In genomic region chr6:157732416-157733161, GRCh38 we compare ENCODE assay signal across 1 cellular context.
A peak's percentile ranks its signal among the peaks of the same experiment; 100 is the strongest.
TF ChIP-seq lines count a peak whose summit lies in the region.

No MANE protein-coding gene starts in this region.

TF ChIP-seq in HepG2, 621 proteins besides CTCF, POLR2A, EP300 and RAD21 (continued from another document and continues in another):
- TF ChIP-seq ZNF562 (CRISPR knock-in tag; IDR thresholded peaks at IDR 0.05; ENCODE audit: borderline replicate concordance) (no peak), MYNN (CRISPR knock-in tag; IDR thresholded peaks at IDR 0.05; ENCODE audit: low read depth) (0 out of 2 replicates have a peak, but pooled peaks have one; percentile 46), ZNF30 (CRISPR knock-in tag; IDR thresholded peaks at IDR 0.05) (no peak), MXD3 (CRISPR knock-in tag; IDR thresholded peaks at IDR 0.05) (no peak), SNAPC5 (CRISPR knock-in tag; IDR thresholded peaks at IDR 0.05; ENCODE audit: borderline replicate concordance) (no peak), HDAC1 (CRISPR knock-in tag; IDR thresholded peaks at IDR 0.05) (peak; percentile 36), CENPX (CRISPR knock-in tag; IDR thresholded peaks at IDR 0.05) (no peak), SRSF4 (IDR thresholded peaks at IDR 0.05; ENCODE audit: low read depth, low read length, poor library complexity, severe bottlenecking) (no peak), ZNF569 (CRISPR knock-in tag; IDR thresholded peaks at IDR 0.05; ENCODE audit: borderline replicate concordance) (0 out of 2 replicates have a peak, but pooled peaks have one; percentile 45), YEATS4 (CRISPR knock-in tag; IDR thresholded peaks at IDR 0.05; ENCODE audit: borderline replicate concordance) (no peak), CREM (IDR thresholded peaks at IDR 0.05) (0 out of 2 replicates have a peak, but pooled peaks have one; percentile 20), CREM (CRISPR knock-in tag; IDR thresholded peaks at IDR 0.05) (no peak), ZNF724P (CRISPR knock-in tag; IDR thresholded peaks at IDR 0.05; ENCODE audit: borderline replicate concordance) (0 out of 2 replicates have a peak, but pooled peaks have one; percentile 41), ZNF567 (CRISPR knock-in tag; IDR thresholded peaks at IDR 0.05; ENCODE audit: borderline replicate concordance) (no peak), ZNF720 (CRISPR knock-in tag; IDR thresholded peaks at IDR 0.05) (no peak), ZNF234 (CRISPR knock-in tag; conservative IDR thresholded peaks at IDR 0.05) (no peak), ZBTB43 (CRISPR knock-in tag; conservative IDR thresholded peaks at IDR 0.05) (no peak), SNAPC2 (CRISPR knock-in tag; IDR thresholded peaks at IDR 0.05) (0 out of 2 replicates have a peak, but pooled peaks have one; percentile 58), MED8 (CRISPR knock-in tag; IDR thresholded peaks at IDR 0.05; ENCODE audit: insufficient replicate concordance) (no peak), SOX13 (IDR thresholded peaks at IDR 0.05) (no peak), SOX13 (CRISPR knock-in tag; conservative IDR thresholded peaks at IDR 0.05 in 1 of 2, IDR thresholded peaks at IDR 0.05 in 1 of 2) (peak in 1 of 2 experiments; percentile 89; a peak in 2 of 4 replicates), ARID3A (IDR thresholded peaks at IDR 0.05; ENCODE audit: low read depth, low read length) (peak; percentile 53), ATF4 (CRISPR knock-in tag; IDR thresholded peaks at IDR 0.05) (peak in 1 of 2 experiments; percentile 51; a peak in 1 of 4 replicates)
- TF ChIP-seq, protein P1, sequence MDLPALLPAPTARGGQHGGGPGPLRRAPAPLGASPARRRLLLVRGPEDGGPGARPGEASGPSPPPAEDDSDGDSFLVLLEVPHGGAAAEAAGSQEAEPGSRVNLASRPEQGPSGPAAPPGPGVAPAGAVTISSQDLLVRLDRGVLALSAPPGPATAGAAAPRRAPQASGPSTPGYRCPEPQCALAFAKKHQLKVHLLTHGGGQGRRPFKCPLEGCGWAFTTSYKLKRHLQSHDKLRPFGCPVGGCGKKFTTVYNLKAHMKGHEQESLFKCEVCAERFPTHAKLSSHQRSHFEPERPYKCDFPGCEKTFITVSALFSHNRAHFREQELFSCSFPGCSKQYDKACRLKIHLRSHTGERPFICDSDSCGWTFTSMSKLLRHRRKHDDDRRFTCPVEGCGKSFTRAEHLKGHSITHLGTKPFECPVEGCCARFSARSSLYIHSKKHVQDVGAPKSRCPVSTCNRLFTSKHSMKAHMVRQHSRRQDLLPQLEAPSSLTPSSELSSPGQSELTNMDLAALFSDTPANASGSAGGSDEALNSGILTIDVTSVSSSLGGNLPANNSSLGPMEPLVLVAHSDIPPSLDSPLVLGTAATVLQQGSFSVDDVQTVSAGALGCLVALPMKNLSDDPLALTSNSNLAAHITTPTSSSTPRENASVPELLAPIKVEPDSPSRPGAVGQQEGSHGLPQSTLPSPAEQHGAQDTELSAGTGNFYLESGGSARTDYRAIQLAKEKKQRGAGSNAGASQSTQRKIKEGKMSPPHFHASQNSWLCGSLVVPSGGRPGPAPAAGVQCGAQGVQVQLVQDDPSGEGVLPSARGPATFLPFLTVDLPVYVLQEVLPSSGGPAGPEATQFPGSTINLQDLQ (CRISPR knock-in tag; IDR thresholded peaks at IDR 0.05), result no peak
- TF ChIP-seq, protein P2, sequence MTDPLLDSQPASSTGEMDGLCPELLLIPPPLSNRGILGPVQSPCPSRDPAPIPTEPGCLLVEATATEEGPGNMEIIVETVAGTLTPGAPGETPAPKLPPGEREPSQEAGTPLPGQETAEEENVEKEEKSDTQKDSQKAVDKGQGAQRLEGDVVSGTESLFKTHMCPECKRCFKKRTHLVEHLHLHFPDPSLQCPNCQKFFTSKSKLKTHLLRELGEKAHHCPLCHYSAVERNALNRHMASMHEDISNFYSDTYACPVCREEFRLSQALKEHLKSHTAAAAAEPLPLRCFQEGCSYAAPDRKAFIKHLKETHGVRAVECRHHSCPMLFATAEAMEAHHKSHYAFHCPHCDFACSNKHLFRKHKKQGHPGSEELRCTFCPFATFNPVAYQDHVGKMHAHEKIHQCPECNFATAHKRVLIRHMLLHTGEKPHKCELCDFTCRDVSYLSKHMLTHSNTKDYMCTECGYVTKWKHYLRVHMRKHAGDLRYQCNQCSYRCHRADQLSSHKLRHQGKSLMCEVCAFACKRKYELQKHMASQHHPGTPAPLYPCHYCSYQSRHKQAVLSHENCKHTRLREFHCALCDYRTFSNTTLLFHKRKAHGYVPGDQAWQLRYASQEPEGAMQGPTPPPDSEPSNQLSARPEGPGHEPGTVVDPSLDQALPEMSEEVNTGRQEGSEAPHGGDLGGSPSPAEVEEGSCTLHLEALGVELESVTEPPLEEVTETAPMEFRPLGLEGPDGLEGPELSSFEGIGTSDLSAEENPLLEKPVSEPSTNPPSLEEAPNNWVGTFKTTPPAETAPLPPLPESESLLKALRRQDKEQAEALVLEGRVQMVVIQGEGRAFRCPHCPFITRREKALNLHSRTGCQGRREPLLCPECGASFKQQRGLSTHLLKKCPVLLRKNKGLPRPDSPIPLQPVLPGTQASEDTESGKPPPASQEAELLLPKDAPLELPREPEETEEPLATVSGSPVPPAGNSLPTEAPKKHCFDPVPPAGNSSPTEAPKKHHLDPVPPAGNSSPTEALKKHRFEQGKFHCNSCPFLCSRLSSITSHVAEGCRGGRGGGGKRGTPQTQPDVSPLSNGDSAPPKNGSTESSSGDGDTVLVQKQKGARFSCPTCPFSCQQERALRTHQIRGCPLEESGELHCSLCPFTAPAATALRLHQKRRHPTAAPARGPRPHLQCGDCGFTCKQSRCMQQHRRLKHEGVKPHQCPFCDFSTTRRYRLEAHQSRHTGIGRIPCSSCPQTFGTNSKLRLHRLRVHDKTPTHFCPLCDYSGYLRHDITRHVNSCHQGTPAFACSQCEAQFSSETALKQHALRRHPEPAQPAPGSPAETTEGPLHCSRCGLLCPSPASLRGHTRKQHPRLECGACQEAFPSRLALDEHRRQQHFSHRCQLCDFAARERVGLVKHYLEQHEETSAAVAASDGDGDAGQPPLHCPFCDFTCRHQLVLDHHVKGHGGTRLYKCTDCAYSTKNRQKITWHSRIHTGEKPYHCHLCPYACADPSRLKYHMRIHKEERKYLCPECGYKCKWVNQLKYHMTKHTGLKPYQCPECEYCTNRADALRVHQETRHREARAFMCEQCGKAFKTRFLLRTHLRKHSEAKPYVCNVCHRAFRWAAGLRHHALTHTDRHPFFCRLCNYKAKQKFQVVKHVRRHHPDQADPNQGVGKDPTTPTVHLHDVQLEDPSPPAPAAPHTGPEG (CRISPR knock-in tag; IDR thresholded peaks at IDR 0.05), result no peak
- TF ChIP-seq, protein P3, sequence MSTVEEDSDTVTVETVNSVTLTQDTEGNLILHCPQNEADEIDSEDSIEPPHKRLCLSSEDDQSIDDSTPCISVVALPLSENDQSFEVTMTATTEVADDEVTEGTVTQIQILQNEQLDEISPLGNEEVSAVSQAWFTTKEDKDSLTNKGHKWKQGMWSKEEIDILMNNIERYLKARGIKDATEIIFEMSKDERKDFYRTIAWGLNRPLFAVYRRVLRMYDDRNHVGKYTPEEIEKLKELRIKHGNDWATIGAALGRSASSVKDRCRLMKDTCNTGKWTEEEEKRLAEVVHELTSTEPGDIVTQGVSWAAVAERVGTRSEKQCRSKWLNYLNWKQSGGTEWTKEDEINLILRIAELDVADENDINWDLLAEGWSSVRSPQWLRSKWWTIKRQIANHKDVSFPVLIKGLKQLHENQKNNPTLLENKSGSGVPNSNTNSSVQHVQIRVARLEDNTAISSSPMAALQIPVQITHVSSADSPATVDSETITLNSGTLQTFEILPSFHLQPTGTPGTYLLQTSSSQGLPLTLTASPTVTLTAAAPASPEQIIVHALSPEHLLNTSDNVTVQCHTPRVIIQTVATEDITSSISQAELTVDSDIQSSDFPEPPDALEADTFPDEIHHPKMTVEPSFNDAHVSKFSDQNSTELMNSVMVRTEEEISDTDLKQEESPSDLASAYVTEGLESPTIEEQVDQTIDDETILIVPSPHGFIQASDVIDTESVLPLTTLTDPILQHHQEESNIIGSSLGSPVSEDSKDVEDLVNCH (CRISPR knock-in tag; IDR thresholded peaks at IDR 0.05), result no peak
- TF ChIP-seq, protein P4, sequence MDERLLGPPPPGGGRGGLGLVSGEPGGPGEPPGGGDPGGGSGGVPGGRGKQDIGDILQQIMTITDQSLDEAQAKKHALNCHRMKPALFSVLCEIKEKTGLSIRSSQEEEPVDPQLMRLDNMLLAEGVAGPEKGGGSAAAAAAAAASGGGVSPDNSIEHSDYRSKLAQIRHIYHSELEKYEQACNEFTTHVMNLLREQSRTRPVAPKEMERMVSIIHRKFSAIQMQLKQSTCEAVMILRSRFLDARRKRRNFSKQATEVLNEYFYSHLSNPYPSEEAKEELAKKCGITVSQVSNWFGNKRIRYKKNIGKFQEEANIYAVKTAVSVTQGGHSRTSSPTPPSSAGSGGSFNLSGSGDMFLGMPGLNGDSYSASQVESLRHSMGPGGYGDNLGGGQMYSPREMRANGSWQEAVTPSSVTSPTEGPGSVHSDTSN (CRISPR knock-in tag; IDR thresholded peaks at IDR 0.05), result no peak
- TF ChIP-seq, protein P5, sequence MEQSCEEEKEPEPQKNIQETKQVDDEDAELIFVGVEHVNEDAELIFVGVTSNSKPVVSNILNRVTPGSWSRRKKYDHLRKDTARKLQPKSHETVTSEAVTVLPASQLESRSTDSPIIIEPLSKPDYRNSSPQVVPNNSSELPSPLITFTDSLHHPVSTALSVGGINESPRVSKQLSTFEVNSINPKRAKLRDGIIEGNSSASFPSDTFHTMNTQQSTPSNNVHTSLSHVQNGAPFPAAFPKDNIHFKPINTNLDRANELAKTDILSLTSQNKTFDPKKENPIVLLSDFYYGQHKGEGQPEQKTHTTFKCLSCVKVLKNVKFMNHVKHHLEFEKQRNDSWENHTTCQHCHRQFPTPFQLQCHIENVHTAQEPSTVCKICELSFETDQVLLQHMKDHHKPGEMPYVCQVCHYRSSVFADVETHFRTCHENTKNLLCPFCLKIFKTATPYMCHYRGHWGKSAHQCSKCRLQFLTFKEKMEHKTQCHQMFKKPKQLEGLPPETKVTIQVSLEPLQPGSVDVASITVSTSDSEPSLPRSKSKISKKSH (CRISPR knock-in tag; IDR thresholded peaks at IDR 0.05; ENCODE audit: borderline replicate concordance), result no peak
- TF ChIP-seq, protein P6, sequence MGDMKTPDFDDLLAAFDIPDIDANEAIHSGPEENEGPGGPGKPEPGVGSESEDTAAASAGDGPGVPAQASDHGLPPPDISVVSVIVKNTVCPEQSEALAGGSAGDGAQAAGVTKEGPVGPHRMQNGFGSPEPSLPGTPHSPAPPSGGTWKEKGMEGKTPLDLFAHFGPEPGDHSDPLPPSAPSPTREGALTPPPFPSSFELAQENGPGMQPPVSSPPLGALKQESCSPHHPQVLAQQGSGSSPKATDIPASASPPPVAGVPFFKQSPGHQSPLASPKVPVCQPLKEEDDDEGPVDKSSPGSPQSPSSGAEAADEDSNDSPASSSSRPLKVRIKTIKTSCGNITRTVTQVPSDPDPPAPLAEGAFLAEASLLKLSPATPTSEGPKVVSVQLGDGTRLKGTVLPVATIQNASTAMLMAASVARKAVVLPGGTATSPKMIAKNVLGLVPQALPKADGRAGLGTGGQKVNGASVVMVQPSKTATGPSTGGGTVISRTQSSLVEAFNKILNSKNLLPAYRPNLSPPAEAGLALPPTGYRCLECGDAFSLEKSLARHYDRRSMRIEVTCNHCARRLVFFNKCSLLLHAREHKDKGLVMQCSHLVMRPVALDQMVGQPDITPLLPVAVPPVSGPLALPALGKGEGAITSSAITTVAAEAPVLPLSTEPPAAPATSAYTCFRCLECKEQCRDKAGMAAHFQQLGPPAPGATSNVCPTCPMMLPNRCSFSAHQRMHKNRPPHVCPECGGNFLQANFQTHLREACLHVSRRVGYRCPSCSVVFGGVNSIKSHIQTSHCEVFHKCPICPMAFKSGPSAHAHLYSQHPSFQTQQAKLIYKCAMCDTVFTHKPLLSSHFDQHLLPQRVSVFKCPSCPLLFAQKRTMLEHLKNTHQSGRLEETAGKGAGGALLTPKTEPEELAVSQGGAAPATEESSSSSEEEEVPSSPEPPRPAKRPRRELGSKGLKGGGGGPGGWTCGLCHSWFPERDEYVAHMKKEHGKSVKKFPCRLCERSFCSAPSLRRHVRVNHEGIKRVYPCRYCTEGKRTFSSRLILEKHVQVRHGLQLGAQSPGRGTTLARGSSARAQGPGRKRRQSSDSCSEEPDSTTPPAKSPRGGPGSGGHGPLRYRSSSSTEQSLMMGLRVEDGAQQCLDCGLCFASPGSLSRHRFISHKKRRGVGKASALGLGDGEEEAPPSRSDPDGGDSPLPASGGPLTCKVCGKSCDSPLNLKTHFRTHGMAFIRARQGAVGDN (CRISPR knock-in tag; IDR thresholded peaks at IDR 0.05), result no peak
